ENCODE assay signal across 1 cellular context in genomic region chr2:176484838-176485237, GRCh38.
TF ChIP-seq lines count a peak whose summit lies in the region.

No MANE protein-coding gene starts in this region.

TF ChIP-seq in HEK293, 187 proteins besides CTCF, POLR2A, EP300 and RAD21 (continued from another document):
- TF ChIP-seq ZNF362 (tag by site-specific recombination; IDR thresholded peaks at IDR 0.05) = no peak
- no peak for TF ChIP-seq ZNF433 (tag by site-specific recombination; IDR thresholded peaks at IDR 0.05; ENCODE audit: low read depth)
- TF ChIP-seq ZNF24 (tag by site-specific recombination; IDR thresholded peaks at IDR 0.05) = no peak
- TF ChIP-seq ZNF558 (tag by site-specific recombination; IDR thresholded peaks at IDR 0.05) = no peak
- TF ChIP-seq HOXC10 (CRISPR knock-in tag; IDR thresholded peaks at IDR 0.05) = no peak
- no peak for TF ChIP-seq KLF9 (tag by site-specific recombination; IDR thresholded peaks at IDR 0.05; ENCODE audit: low read depth)
- no peak for TF ChIP-seq PBX3 (CRISPR knock-in tag; IDR thresholded peaks at IDR 0.05)
- TF ChIP-seq ZSCAN18 (tag by site-specific recombination; IDR thresholded peaks at IDR 0.05) = no peak
- no peak for TF ChIP-seq ZNF174 (tag by site-specific recombination; IDR thresholded peaks at IDR 0.05)
- no peak for TF ChIP-seq ZNF366 (tag by site-specific recombination; conservative IDR thresholded peaks at IDR 0.05)
- no peak for TF ChIP-seq ZFP3 (tag by site-specific recombination; IDR thresholded peaks at IDR 0.05; ENCODE audit: low read depth)
- TF ChIP-seq ZNF549 (tag by site-specific recombination; IDR thresholded peaks at IDR 0.05) = no peak
- no peak for TF ChIP-seq ZNF473 (tag by site-specific recombination; IDR thresholded peaks at IDR 0.05)
- TF ChIP-seq TRIM28 (IDR thresholded peaks at IDR 0.05; ENCODE audit: borderline replicate concordance, low read length) = no peak
- peak; percentile 54; the same call in 1 of the 2 replicates for TF ChIP-seq FEZF1 (tag by site-specific recombination; IDR thresholded peaks at IDR 0.05)
- no peak for TF ChIP-seq KLF8 (tag by site-specific recombination; IDR thresholded peaks at IDR 0.05)
- TF ChIP-seq GLIS1 (tag by site-specific recombination; IDR thresholded peaks at IDR 0.05) = no peak
- TF ChIP-seq ZNF19 (tag by site-specific recombination; IDR thresholded peaks at IDR 0.05; ENCODE audit: low read depth) = no peak
- no peak for TF ChIP-seq SALL2 (tag by site-specific recombination; IDR thresholded peaks at IDR 0.05; ENCODE audit: borderline replicate concordance)
- no peak for TF ChIP-seq ZSCAN23 (tag by site-specific recombination; IDR thresholded peaks at IDR 0.05)
- TF ChIP-seq ZNF146 (tag by site-specific recombination; IDR thresholded peaks at IDR 0.05) = no peak
- TF ChIP-seq ZSCAN4 (tag by site-specific recombination; IDR thresholded peaks at IDR 0.05) = no peak
- peak; percentile 24; the same call in 1 of the 2 replicates for TF ChIP-seq OVOL3 (tag by site-specific recombination; IDR thresholded peaks at IDR 0.05)
- no peak for TF ChIP-seq ZNF112 (tag by site-specific recombination; IDR thresholded peaks at IDR 0.05)
- TF ChIP-seq ZNF416 (tag by site-specific recombination; IDR thresholded peaks at IDR 0.05) = no peak
- no peak for TF ChIP-seq ZNF335 (tag by site-specific recombination; conservative IDR thresholded peaks at IDR 0.05)
- no peak for TF ChIP-seq ZNF544 (tag by site-specific recombination; IDR thresholded peaks at IDR 0.05)
- TF ChIP-seq ZNF48 (tag by site-specific recombination; IDR thresholded peaks at IDR 0.05) = no peak
- TF ChIP-seq IKZF3 (tag by site-specific recombination; IDR thresholded peaks at IDR 0.05) = no peak
- TF ChIP-seq ZNF10 (tag by site-specific recombination; IDR thresholded peaks at IDR 0.05) = no peak
- no peak for TF ChIP-seq ZSCAN16 (tag by site-specific recombination; IDR thresholded peaks at IDR 0.05)
- no peak for TF ChIP-seq ZNF140 (tag by site-specific recombination; IDR thresholded peaks at IDR 0.05)
- 0 out of 2 replicates have a peak, but pooled peaks have one; percentile 18 for TF ChIP-seq GFI1B (tag by site-specific recombination; IDR thresholded peaks at IDR 0.05)
TF ChIP-seq in HEK293: peak in this region for 6.
